Comparison of ENCODE assay signal across 16 cellular contexts in the genomic region with DNA sequence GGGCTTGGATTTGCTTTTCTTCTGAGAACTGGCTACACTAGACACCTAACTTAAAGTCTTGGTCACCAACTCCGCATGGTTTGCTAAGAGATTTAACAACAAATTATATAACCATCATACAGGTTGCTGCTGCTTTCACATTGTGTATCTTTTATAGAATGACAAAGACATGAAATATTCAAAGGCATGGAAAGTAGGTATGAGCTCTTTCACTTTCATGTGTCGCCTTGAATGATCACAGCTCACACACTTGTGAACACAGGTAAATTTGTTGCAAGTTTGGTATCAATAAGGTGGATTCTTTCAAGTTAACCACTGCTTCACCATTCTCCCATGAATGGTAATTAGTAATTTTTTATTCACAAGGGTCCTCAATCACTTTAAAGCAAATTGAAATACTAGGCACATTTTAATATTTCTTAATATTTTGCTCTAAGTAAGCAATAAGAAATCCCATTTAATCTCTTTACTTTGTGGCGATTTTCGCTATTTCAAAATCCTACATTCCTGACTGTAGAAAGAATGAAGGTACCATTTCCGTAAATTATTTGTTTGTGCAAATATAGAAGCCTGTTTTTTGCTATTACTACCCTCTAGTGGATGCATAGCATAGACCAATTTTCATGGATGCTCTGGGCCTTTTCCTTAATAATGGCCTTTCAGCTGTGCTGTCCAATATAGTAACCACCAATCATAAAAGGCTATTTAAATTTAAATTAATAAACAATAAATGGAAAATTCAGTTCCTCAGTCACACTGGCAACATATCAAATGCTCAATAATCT. TPM values are rescaled to one million over a fixed set of nuclear protein-coding genes. Genes with fewer than 3 reads are reported as not detected.
DNase-seq lines count a peak whose midpoint lies in the region; ATAC-seq and TF ChIP-seq lines count a peak whose summit lies in the region.
"Had no signal": no experiment of that assay in that cellular context is flagged by ENCODE, and none has a peak within 500 bp of the region (broad histone marks: within the 10 kb centered on the region; RNA-seq: fewer than 3 reads in every experiment).

No MANE protein-coding gene starts in this region.

- no peak for TF ChIP-seq POLR2A in thyroid gland (IDR thresholded peaks at IDR 0.05)

- H3K27ac Mint-ChIP-seq in activated T-cell treated with anti-CD3 and anti-CD28 coated beads, Interleukin-2, amount 50 U/mL, for 24 hours = no peak overlapping the region
- H3K27ac Mint-ChIP-seq: CD4-positive, CD25-positive, alpha-beta regulatory T cell; immature natural killer cell; WTC11 had no signal

- DNase-seq in DND-41 (no peak), RWPE2 (ENCODE audit: low spot score) (no peak), foreskin fibroblast (peak in 1 of 2 donors; percentile 4), thyroid gland (no peak)
- DNase-seq in activated CD4-positive, CD25-positive, alpha-beta regulatory T cell treated with anti-CD3 and anti-CD28 coated beads, Interleukin-2, amount 50 U/mL, for 72 hours = no peak
- DNase-seq in activated T-cell treated with anti-CD3 and anti-CD28 coated beads, Interleukin-2, amount 50 U/mL, for 24 hours = no peak
- DNase-seq: CD4-positive, CD25-positive, alpha-beta regulatory T cell; immature natural killer cell; NCI-H226; SIG-M5; upper lobe of left lung had no signal

- no peaks in the 10 kb centered on the region for H3K79me2 ChIP-seq in DND-41 (ENCODE audit: insufficient read depth, low read length)

- no peak overlapping the region for H3K9ac ChIP-seq in DND-41 (ENCODE audit: low read depth, low read length)

- H3K9me3 ChIP-seq in DND-41 (ENCODE audit: insufficient read depth, low read length, severe bottlenecking) = no peaks in the 10 kb centered on the region
- H3K9me3 ChIP-seq in RWPE2 (ENCODE audit: severe bottlenecking) = no peaks in the 10 kb centered on the region
- H3K9me3 ChIP-seq in thyroid gland = no peaks in the 10 kb centered on the region
- H3K9me3 ChIP-seq: esophagus muscularis mucosa, upper lobe of left lung had no signal

- H3K4me1 ChIP-seq in DND-41 (ENCODE audit: insufficient read depth, low read length) (no peaks in the 10 kb centered on the region), RWPE2 (ENCODE audit: insufficient read depth, poor library complexity, severe bottlenecking) (no peaks in the 10 kb centered on the region), thyroid gland (peaks cover 4 to 9% of the 10 kb centered on the region in 2 donors)
- H3K4me1 ChIP-seq: esophagus muscularis mucosa, upper lobe of left lung had no signal

- H3K36me3 Mint-ChIP-seq in activated T-cell treated with anti-CD3 and anti-CD28 coated beads, Interleukin-2, amount 50 U/mL, for 24 hours (ENCODE audit: low read depth) = no peaks in the 10 kb centered on the region
- H3K36me3 Mint-ChIP-seq: CD4-positive, CD25-positive, alpha-beta regulatory T cell; immature natural killer cell; WTC11 had no signal

- no peak overlapping the region for H3K4me3 ChIP-seq in DND-41 (ENCODE audit: low read depth in 1 of 2, low read length in 2 of 2)
- H3K4me3 ChIP-seq in RWPE2 (ENCODE audit: severe bottlenecking) = no peak overlapping the region
- H3K4me3 ChIP-seq in foreskin fibroblast (ENCODE audit: low read depth in 1 of 2, low read length in 2 of 2) = no peak overlapping the region
- no peak overlapping the region for H3K4me3 ChIP-seq in thyroid gland (replicated peaks in 1 of 3)
- H3K4me3 ChIP-seq: esophagus muscularis mucosa, skin epidermis, upper lobe of left lung had no signal

- H3K4me1 Mint-ChIP-seq in activated T-cell treated with anti-CD3 and anti-CD28 coated beads, Interleukin-2, amount 50 U/mL, for 24 hours (ENCODE audit: low read depth) = no peaks in the 10 kb centered on the region
- H3K4me1 Mint-ChIP-seq: CD4-positive, CD25-positive, alpha-beta regulatory T cell; immature natural killer cell had no signal

- no peak for ATAC-seq in DND-41 (ENCODE audit: insufficient read depth, low read depth)
- no peak for ATAC-seq in RWPE2 (ENCODE audit: low read depth)
- ATAC-seq in GM21825 (IDR thresholded peaks at IDR 0.05; ENCODE audit: unreplicated experiment) = no peak
- ATAC-seq: WTC11 had no signal

- no peaks in the 10 kb centered on the region for H3K27me3 Mint-ChIP-seq in activated T-cell treated with anti-CD3 and anti-CD28 coated beads, Interleukin-2, amount 50 U/mL, for 24 hours

- TF ChIP-seq CTCF in 22Rv1 (IDR thresholded peaks at IDR 0.05) (peak; percentile 70), DND-41 (IDR thresholded peaks at IDR 0.05; ENCODE audit: borderline replicate concordance, extremely low read depth, low read length, poor library complexity, severe bottlenecking) (peak; percentile 4), RWPE2 (IDR thresholded peaks at IDR 0.05; ENCODE audit: poor library complexity, severe bottlenecking) (peak; percentile 26), foreskin fibroblast (IDR thresholded peaks at IDR 0.05; ENCODE audit: low read depth, low read length) (peak; percentile 27), thyroid gland (IDR thresholded peaks at IDR 0.05) (peak in 2 of 6 experiments; percentile 8 to 26)

- H3K27me3 ChIP-seq in DND-41 (ENCODE audit: insufficient read depth, low read length, poor library complexity) (no peaks in the 10 kb centered on the region), RWPE2 (ENCODE audit: insufficient read depth, poor library complexity, severe bottlenecking) (no peaks in the 10 kb centered on the region), thyroid gland (no peaks in the 10 kb centered on the region)
- H3K27me3 ChIP-seq: esophagus muscularis mucosa, upper lobe of left lung had no signal

- H2AFZ ChIP-seq in DND-41 (ENCODE audit: low read depth, low read length) = no peak overlapping the region

- no peaks in the 10 kb centered on the region for H3K36me3 ChIP-seq in DND-41 (ENCODE audit: insufficient read depth, low read length)
- H3K36me3 ChIP-seq in RWPE2 (ENCODE audit: low read depth) = no peaks in the 10 kb centered on the region
- no peaks in the 10 kb centered on the region for H3K36me3 ChIP-seq in thyroid gland
- H3K36me3 ChIP-seq: esophagus muscularis mucosa, upper lobe of left lung had no signal

- 91 to 92% methylated on average over 5 of the region's 5 CpGs for WGBS in thyroid gland, 2 donors

- no peak overlapping the region for H3K4me2 ChIP-seq in DND-41 (ENCODE audit: insufficient read depth, low read length)

- H3K4me3 Mint-ChIP-seq in activated T-cell treated with anti-CD3 and anti-CD28 coated beads, Interleukin-2, amount 50 U/mL, for 24 hours = no peak overlapping the region
- H3K4me3 Mint-ChIP-seq: CD4-positive, CD25-positive, alpha-beta regulatory T cell; immature natural killer cell; WTC11 had no signal

- intact Hi-C loops in thyroid gland (cut with DNase I) = no loop called here

- no peak overlapping the region for H3K27ac ChIP-seq in 22Rv1
- H3K27ac ChIP-seq in DND-41 (ENCODE audit: low read length) = no peak overlapping the region
- H3K27ac ChIP-seq in RWPE2 (ENCODE audit: poor library complexity, severe bottlenecking) = no peak overlapping the region
- H3K27ac ChIP-seq in thyroid gland = no peak overlapping the region
- H3K27ac ChIP-seq: esophagus muscularis mucosa, skin epidermis, upper lobe of left lung had no signal

- no peaks in the 10 kb centered on the region for H3K9me3 Mint-ChIP-seq in activated T-cell treated with anti-CD3 and anti-CD28 coated beads, Interleukin-2, amount 50 U/mL, for 24 hours
- H3K9me3 Mint-ChIP-seq: WTC11 had no signal

- H4K20me1 ChIP-seq in DND-41 (ENCODE audit: insufficient read depth, low read length) = no peaks in the 10 kb centered on the region

RNA-seq across cellular contexts. Expression of a gene that starts 45.5 kb away (rescaled TPM):
- total RNA-seq in thyroid gland = 10 to 100 TPM; 32.0 to 54.6 (median 46.2) TPM
- total RNA-seq: CD4-positive, CD25-positive, alpha-beta regulatory T cell had no signal
